1 cellular context compared by ENCODE assay signal in the genomic region with DNA sequence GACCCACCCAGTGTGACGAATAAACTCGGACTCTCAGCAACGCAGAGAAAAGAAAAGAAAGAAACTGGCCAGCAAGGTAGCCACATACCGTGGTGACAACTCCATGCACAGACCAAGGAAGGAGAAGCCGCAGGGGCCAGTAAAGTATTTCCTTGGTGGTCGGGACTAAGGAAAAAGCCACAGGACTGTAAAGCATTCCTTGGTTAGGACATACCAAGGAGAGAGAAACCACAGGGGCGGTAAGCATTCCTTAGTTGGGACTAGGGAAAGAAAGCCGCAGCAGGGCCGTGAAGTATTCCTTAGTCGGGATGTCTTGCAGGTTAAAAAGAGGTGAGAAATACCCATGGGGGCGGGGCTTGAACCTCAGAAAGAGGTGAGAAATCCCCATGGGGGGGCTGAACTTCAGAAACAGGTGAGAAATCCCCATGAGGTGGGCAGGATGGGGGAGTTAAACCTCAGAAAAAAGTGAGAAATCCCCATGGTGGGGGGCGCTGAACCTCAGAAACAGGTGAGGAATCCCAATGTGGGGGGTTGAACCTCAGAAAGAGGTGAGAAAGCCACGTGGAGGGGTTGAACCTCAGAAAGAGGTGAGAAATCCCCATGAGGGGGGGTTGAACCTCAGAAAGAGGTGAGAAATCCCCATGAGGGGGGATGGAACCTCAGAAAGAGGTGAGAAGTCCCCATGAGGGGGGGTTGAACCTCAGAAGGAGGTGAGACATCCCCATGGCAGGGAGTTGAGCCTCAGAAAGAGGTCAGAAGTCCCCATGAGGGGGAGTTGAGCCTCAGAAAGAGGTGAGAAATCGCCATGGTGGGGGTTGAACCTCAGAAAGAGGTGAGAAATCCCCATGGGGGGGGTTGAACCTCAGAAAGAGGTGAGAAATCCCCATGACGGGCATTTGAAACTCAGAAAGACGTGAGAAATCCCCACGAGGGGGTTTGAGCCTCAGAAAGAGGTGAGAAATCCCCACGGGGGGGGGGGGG.
TF ChIP-seq lines count a peak whose summit lies in the region.

No MANE protein-coding gene starts in this region.

TF ChIP-seq in GM12878, 131 proteins besides CTCF, POLR2A, EP300 and RAD21 (continued from another document):
- TF ChIP-seq, protein P1, sequence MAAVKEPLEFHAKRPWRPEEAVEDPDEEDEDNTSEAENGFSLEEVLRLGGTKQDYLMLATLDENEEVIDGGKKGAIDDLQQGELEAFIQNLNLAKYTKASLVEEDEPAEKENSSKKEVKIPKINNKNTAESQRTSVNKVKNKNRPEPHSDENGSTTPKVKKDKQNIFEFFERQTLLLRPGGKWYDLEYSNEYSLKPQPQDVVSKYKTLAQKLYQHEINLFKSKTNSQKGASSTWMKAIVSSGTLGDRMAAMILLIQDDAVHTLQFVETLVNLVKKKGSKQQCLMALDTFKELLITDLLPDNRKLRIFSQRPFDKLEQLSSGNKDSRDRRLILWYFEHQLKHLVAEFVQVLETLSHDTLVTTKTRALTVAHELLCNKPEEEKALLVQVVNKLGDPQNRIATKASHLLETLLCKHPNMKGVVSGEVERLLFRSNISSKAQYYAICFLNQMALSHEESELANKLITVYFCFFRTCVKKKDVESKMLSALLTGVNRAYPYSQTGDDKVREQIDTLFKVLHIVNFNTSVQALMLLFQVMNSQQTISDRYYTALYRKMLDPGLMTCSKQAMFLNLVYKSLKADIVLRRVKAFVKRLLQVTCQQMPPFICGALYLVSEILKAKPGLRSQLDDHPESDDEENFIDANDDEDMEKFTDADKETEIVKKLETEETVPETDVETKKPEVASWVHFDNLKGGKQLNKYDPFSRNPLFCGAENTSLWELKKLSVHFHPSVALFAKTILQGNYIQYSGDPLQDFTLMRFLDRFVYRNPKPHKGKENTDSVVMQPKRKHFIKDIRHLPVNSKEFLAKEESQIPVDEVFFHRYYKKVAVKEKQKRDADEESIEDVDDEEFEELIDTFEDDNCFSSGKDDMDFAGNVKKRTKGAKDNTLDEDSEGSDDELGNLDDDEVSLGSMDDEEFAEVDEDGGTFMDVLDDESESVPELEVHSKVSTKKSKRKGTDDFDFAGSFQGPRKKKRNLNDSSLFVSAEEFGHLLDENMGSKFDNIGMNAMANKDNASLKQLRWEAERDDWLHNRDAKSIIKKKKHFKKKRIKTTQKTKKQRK (IDR thresholded peaks at IDR 0.05; ENCODE audit: low read depth, low read length): no peak
- TF ChIP-seq FOS (IDR thresholded peaks at IDR 0.05; ENCODE audit: borderline replicate concordance, extremely low read depth, insufficient read length): no peak
